In the genomic region with DNA sequence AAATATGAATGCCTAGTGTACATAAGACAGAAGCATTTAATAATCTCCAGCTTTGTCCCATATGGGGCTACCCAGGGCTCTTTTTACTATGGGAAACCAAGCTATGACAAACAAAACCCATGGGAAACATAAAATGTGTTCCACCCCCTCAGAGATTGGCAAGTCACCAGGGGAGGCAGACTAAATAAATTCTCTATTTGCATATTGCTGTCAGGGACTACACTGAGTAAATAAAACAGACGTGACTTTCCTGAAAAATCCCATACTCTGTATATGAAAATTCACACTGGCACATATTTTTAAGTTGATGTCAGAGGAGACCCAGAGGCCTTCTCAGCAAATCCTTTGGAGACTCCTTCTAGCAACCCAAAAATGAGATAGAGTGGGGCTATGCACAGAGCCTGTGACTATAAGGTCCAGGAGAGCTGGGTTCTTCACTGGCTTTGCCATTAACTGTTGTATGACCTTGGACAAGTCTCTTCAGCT, we compare ENCODE assay signal across 16 cellular contexts. TPM values are rescaled to one million over a fixed set of nuclear protein-coding genes. Genes with fewer than 3 reads are reported as not detected.
DNase-seq lines count a peak whose midpoint lies in the region; ATAC-seq and TF ChIP-seq lines count a peak whose summit lies in the region.
"Had no signal": no experiment of that assay in that cellular context is flagged by ENCODE, and none has a peak within 500 bp of the region (broad histone marks: within the 10 kb centered on the region; RNA-seq: fewer than 3 reads in every experiment).

No MANE protein-coding gene starts in this region.

- no peak overlapping the region for H3K27ac ChIP-seq in foreskin keratinocyte
- H3K27ac ChIP-seq in CD4-positive, alpha-beta memory T cell (ENCODE audit: low read depth, low read length), result no peak overlapping the region
- H3K27ac ChIP-seq in CD4-positive, alpha-beta T cell (ENCODE audit: low read depth, low read length), result no peak overlapping the region
- H3K27ac ChIP-seq: parathyroid adenoma had no signal

- intact Hi-C loops in CD4-positive, alpha-beta memory T cell (cut with micrococcal nuclease), result no loop called here
- intact Hi-C loops in CD4-positive, alpha-beta T cell (cut with DNase I, micrococcal nuclease), result no loop called here

- H3K27me3 Mint-ChIP-seq in CD4-positive, alpha-beta memory T cell, result peaks cover 10% of the 10 kb centered on the region in 2 donors
- H3K27me3 Mint-ChIP-seq in CD4-positive, alpha-beta T cell, result peaks cover 34% of the 10 kb centered on the region

- no peaks in the 10 kb centered on the region for H3K36me3 ChIP-seq in CD4-positive, alpha-beta memory T cell (ENCODE audit: insufficient read depth, low read length)

- H3K9me3 Mint-ChIP-seq in CD4-positive, alpha-beta memory T cell, result peaks cover 0 to 32% (median 14%) of the 10 kb centered on the region in 8 donors
- peaks cover 8% of the 10 kb centered on the region for H3K9me3 Mint-ChIP-seq in CD4-positive, alpha-beta T cell

- H3K4me3 Mint-ChIP-seq in CD4-positive, alpha-beta memory T cell, result no peak overlapping the region
- H3K4me3 Mint-ChIP-seq in CD4-positive, alpha-beta T cell, result no peak overlapping the region
- H3K4me3 Mint-ChIP-seq: activated CD4-positive, alpha-beta T cell treated with anti-CD3 and anti-CD28 coated beads, Interleukin-2, amount 10 ng/mL, durations not matched to agents 24 days and 14 days; activated naive CD4-positive, alpha-beta T cell treated with anti-CD3 and anti-CD28 coated beads for 36 hours; CD14-positive monocyte; IgD-negative memory B cell had no signal

- CTCF ChIA-PET in CD4-positive, alpha-beta memory T cell (lab: Charles Lee; ENCODE audit: partially characterized antibody), result no interaction called here
- CTCF ChIA-PET in CD4-positive, alpha-beta T cell (lab: Charles Lee), result no interaction called here

- H3K36me3 Mint-ChIP-seq in CD4-positive, alpha-beta memory T cell, result no peaks in the 10 kb centered on the region
- no peaks in the 10 kb centered on the region for H3K36me3 Mint-ChIP-seq in CD4-positive, alpha-beta T cell (ENCODE audit: low read depth)
- H3K36me3 Mint-ChIP-seq: CD14-positive monocyte, IgD-negative memory B cell had no signal

- ATAC-seq in GM21723 (IDR thresholded peaks at IDR 0.05; ENCODE audit: unreplicated experiment) (peak; percentile 56), foreskin keratinocyte (peak; percentile 62)
- ATAC-seq in CD4-positive, alpha-beta T cell (ENCODE audit: poor library complexity), result no peak

- peaks cover 13% of the 10 kb centered on the region for H3K27me3 ChIP-seq in foreskin keratinocyte
- no peaks in the 10 kb centered on the region for H3K27me3 ChIP-seq in CD4-positive, alpha-beta memory T cell (ENCODE audit: insufficient read depth, low read length)
- peaks cover 21% of the 10 kb centered on the region for H3K27me3 ChIP-seq in CD4-positive, alpha-beta T cell (ENCODE audit: control insufficient read depth, insufficient read depth, low read length)

- POLR2A ChIA-PET in CD4-positive, alpha-beta memory T cell (lab: Charles Lee; ENCODE audit: partially characterized antibody), result no interaction called here
- POLR2A ChIA-PET in CD4-positive, alpha-beta T cell (lab: Charles Lee), result no interaction called here

- no peak overlapping the region for H3K4me3 ChIP-seq in CD4-positive, alpha-beta memory T cell (ENCODE audit: low read length in 2 of 2)

- no peak for TF ChIP-seq CTCF in foreskin keratinocyte (conservative IDR thresholded peaks at IDR 0.05)
- no peak for TF ChIP-seq CTCF in CD4-positive, alpha-beta T cell (IDR thresholded peaks at IDR 0.05)

- H3K4me1 Mint-ChIP-seq in CD4-positive, alpha-beta memory T cell, result no peaks in the 10 kb centered on the region
- H3K4me1 Mint-ChIP-seq in CD4-positive, alpha-beta T cell (ENCODE audit: low read depth), result no peaks in the 10 kb centered on the region
- H3K4me1 Mint-ChIP-seq: activated CD4-positive, alpha-beta T cell treated with anti-CD3 and anti-CD28 coated beads, Interleukin-2, amount 10 ng/mL, durations not matched to agents 24 days and 14 days; CD14-positive monocyte had no signal

- DNase-seq in Daoy (ENCODE audit: low read depth), result peak; percentile 46
- DNase-seq in NCI-H345 treated with DMSO at 0.1 percent for 48 hours (lab: John Stamatoyannopoulos, UW; ENCODE audit: unreplicated experiment), result peak; percentile 16
- peak; percentile 30 to 50 for DNase-seq in foreskin keratinocyte
- DNase-seq in CD4-positive, alpha-beta memory T cell, result no peak
- DNase-seq in activated CD4-positive, alpha-beta T cell treated with anti-CD3 and anti-CD28 coated beads for 1 hour, result no peak
- no peak for DNase-seq in CD4-positive, alpha-beta T cell
- no peak for DNase-seq in islet precursor cell
- DNase-seq: activated CD4-positive, alpha-beta T cell treated with anti-CD3 and anti-CD28 coated beads, Interleukin-2, amount 10 ng/mL, durations not matched to agents 24 days and 14 days; activated naive CD4-positive, alpha-beta T cell treated with anti-CD3 and anti-CD28 coated beads for 36 hours; stimulated activated CD4-positive, alpha-beta T cell treated with anti-CD3 and anti-CD28 coated beads, Interleukin-4, amount 100 ng/mL, for 24 hours had no signal

- H3K4me1 ChIP-seq in foreskin keratinocyte, result no peaks in the 10 kb centered on the region
- no peaks in the 10 kb centered on the region for H3K4me1 ChIP-seq in CD4-positive, alpha-beta memory T cell (ENCODE audit: insufficient read depth, low read length)
- H3K4me1 ChIP-seq: parathyroid adenoma had no signal

- no peak overlapping the region for H3K27ac Mint-ChIP-seq in CD4-positive, alpha-beta memory T cell
- H3K27ac Mint-ChIP-seq in CD4-positive, alpha-beta T cell, result no peak overlapping the region
- H3K27ac Mint-ChIP-seq: activated CD4-positive, alpha-beta T cell treated with anti-CD3 and anti-CD28 coated beads, Interleukin-2, amount 10 ng/mL, durations not matched to agents 24 days and 14 days; activated naive CD4-positive, alpha-beta T cell treated with anti-CD3 and anti-CD28 coated beads for 36 hours; CD14-positive monocyte; IgD-negative memory B cell had no signal

- H3K9me3 ChIP-seq in CD4-positive, alpha-beta memory T cell (ENCODE audit: control insufficient read depth in 1 of 2, low read length in 2 of 2), result peaks cover 0 to 3% of the 10 kb centered on the region in 2 donors
- no peaks in the 10 kb centered on the region for H3K9me3 ChIP-seq in CD4-positive, alpha-beta T cell (ENCODE audit: control insufficient read depth, low read length)

RNA-seq across cellular contexts. Expression of gene HPSE2, which starts 44.0 kb away (rescaled TPM):
- 0.06 and 0.54 TPM in 2 replicates for total RNA-seq in Daoy (2014; rRNA removed; shearing (Covaris generic))
- not detected in 2 replicates for total RNA-seq in foreskin keratinocyte
- polyA plus RNA-seq in foreskin keratinocyte, result not detected in 2 replicates
- total RNA-seq in CD4-positive, alpha-beta memory T cell, result under 1 TPM in 1 of 2 experiments, not detected in 1; 0.12 TPM
- under 1 TPM in 1 of 2 donors, not detected in 1; 0.09 TPM for polyA plus RNA-seq in CD4-positive, alpha-beta memory T cell
- total RNA-seq in CD4-positive, alpha-beta T cell, result not detected
- total RNA-seq: activated CD4-positive, alpha-beta T cell treated with anti-CD3 and anti-CD28 coated beads, Interleukin-2, amount 10 ng/mL, durations not matched to agents 24 days and 14 days; activated naive CD4-positive, alpha-beta T cell treated with anti-CD3 and anti-CD28 coated beads for 36 hours; mammary epithelial cell had no signal
- polyA plus RNA-seq: CD14-positive monocyte, IgD-negative memory B cell, mammary epithelial cell had no signal

RNA-seq across cellular contexts. Expression of gene CNNM1, which starts 49.5 kb away (rescaled TPM):
- total RNA-seq in Daoy (2014; rRNA removed; shearing (Covaris generic)), result 3.0 and 4.5 TPM in 2 replicates
- 0.31 and 0.42 TPM in 2 replicates for total RNA-seq in foreskin keratinocyte
- 0.11 and 0.16 TPM in 2 replicates for polyA plus RNA-seq in foreskin keratinocyte
- under 1 TPM; 0.47 to 0.75 TPM for total RNA-seq in CD4-positive, alpha-beta memory T cell
- under 1 TPM in 1 of 2 donors, not detected in 1; 0.03 TPM for polyA plus RNA-seq in CD4-positive, alpha-beta memory T cell
- total RNA-seq in CD4-positive, alpha-beta T cell, result under 1 TPM; 0.16 to 0.17 TPM
- total RNA-seq: dermis microvascular lymphatic vessel endothelial cell had no signal
- polyA plus RNA-seq: CD14-positive monocyte, IgD-negative memory B cell had no signal

Comparison
In these comparisons a context has a peak if more than half of its experiments do, and no peak if none do; other contexts are left out.
1. DNase-seq: peak in Daoy (single experiment), NCI-H345 treated with DMSO at 0.1 percent for 48 hours (single experiment) and foreskin keratinocyte (2 of 2); none in CD4-positive, alpha-beta memory T cell (0 of 5), activated CD4-positive, alpha-beta T cell treated with anti-CD3 and anti-CD28 coated beads for 1 hour (single experiment), CD4-positive, alpha-beta T cell (0 of 10) and islet precursor cell (single experiment).